1 cellular context compared by ENCODE assay signal in the genomic region with DNA sequence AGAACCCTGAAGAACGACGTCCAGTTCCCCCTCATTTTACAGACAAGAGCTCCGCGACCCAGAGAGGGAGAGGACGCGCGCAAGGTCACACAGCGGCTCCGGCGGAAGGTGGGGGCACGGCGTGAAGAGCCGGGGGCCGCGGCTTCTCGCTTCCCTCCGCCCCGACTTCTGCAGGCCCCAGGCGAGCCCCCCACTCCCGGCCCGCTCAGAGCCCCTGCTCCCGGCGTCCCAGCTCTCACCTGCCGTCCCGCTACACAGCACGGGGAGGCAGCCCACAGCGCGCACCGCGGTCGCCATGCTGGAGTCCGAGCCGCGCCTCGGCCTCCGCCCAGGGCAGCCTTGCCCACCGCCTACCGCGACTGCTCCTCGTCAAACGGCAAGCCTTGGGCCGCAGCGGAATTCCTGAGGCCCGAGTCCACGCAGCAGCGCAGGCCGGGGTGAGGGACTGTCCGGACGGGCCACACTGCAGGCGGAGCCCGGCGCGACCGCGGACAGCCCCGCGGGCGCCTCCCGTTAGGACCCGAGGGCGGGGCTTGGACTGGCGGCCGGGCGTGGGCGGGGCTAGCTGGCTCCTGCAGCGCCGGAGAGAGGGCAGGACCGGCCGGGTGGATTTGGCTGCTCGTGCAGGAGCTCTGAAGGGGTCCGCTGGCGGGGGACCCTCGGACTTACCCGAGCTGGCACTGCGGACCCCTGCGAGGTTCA.
TF ChIP-seq lines count a peak whose summit lies in the region.

A gene (minus strand): TSS at position 314 of the 702 bp plus-strand sequence. CDS start 17 bp downstream, at position 297.

TF ChIP-seq in HepG2, 621 proteins besides CTCF, POLR2A, EP300 and RAD21 (continued from another document and continues in another):
- TF ChIP-seq TAF15 (IDR thresholded peaks at IDR 0.05; ENCODE audit: low read depth, low read length, poor library complexity, severe bottlenecking) (peak; percentile 89), ZNF768 (CRISPR knock-in tag; IDR thresholded peaks at IDR 0.05) (peak; percentile 100), PTBP1 (IDR thresholded peaks at IDR 0.05; ENCODE audit: low read depth, low read length, poor library complexity, severe bottlenecking) (peak; percentile 68), BHLHE40 (IDR thresholded peaks at IDR 0.05; ENCODE audit: low read length) (no peak; the same call in 1 of the 2 replicates), ZKSCAN1 (IDR thresholded peaks at IDR 0.05; ENCODE audit: low read length) (no peak; the same call in 1 of the 2 replicates), HDAC2 (CRISPR knock-in tag; IDR thresholded peaks at IDR 0.05) (peak; percentile 36), NFIC (IDR thresholded peaks at IDR 0.05; ENCODE audit: low read length) (no peak), ZNF333 (CRISPR knock-in tag; IDR thresholded peaks at IDR 0.05; ENCODE audit: borderline replicate concordance) (peak; percentile 83; the same call in 1 of the 2 replicates), SALL1 (CRISPR knock-in tag; IDR thresholded peaks at IDR 0.05) (peak; percentile 93), TOE1 (CRISPR knock-in tag; IDR thresholded peaks at IDR 0.05) (no peak), ZNF496 (CRISPR knock-in tag; IDR thresholded peaks at IDR 0.05; ENCODE audit: insufficient replicate concordance) (no peak), HNF4A (CRISPR knock-in tag; IDR thresholded peaks at IDR 0.05) (no peak), HMG20B (CRISPR knock-in tag; conservative IDR thresholded peaks at IDR 0.05) (0 out of 2 replicates have a peak, but pooled peaks have one; percentile 12), ZNF558 (CRISPR knock-in tag; IDR thresholded peaks at IDR 0.05; ENCODE audit: borderline replicate concordance) (peak; percentile 89; the same call in 1 of the 2 replicates), ZNF10 (CRISPR knock-in tag; IDR thresholded peaks at IDR 0.05; ENCODE audit: borderline replicate concordance, low read depth) (no peak), MTF2 (CRISPR knock-in tag; IDR thresholded peaks at IDR 0.05; ENCODE audit: borderline replicate concordance) (0 out of 2 replicates have a peak, but pooled peaks have one; percentile 27), MIER2 (CRISPR knock-in tag; IDR thresholded peaks at IDR 0.05) (peak; percentile 49; the same call in 1 of the 2 replicates), ZNF552 (CRISPR knock-in tag; IDR thresholded peaks at IDR 0.05; ENCODE audit: borderline replicate concordance) (0 out of 2 replicates have a peak, but pooled peaks have one; percentile 59), NFATC3 (CRISPR knock-in tag; IDR thresholded peaks at IDR 0.05) (no peak), REPIN1 (CRISPR knock-in tag; IDR thresholded peaks at IDR 0.05; ENCODE audit: borderline replicate concordance, low read depth) (peak; percentile 94), POLR2G (IDR thresholded peaks at IDR 0.05; ENCODE audit: low read depth, low read length) (peak; percentile 93), ZNF761 (CRISPR knock-in tag; conservative IDR thresholded peaks at IDR 0.05) (peak; percentile 88; the same call in 1 of the 2 replicates), ZNF180 (CRISPR knock-in tag; IDR thresholded peaks at IDR 0.05; ENCODE audit: borderline replicate concordance, low read depth) (no peak), SIX4 (CRISPR knock-in tag; IDR thresholded peaks at IDR 0.05) (no peak), ZNF205 (CRISPR knock-in tag; IDR thresholded peaks at IDR 0.05) (peak; percentile 72; the same call in 1 of the 2 replicates), HOXA7 (CRISPR knock-in tag; IDR thresholded peaks at IDR 0.05) (no peak), ZMAT3 (CRISPR knock-in tag; conservative IDR thresholded peaks at IDR 0.05) (peak; percentile 89), ZFP36 (IDR thresholded peaks at IDR 0.05; ENCODE audit: borderline replicate concordance, low read depth, low read length, partially characterized antibody) (peak; percentile 93), GTF3A (CRISPR knock-in tag; conservative IDR thresholded peaks at IDR 0.05) (peak; percentile 88), POGZ (CRISPR knock-in tag; IDR thresholded peaks at IDR 0.05) (peak; percentile 88), GABPB1 (CRISPR knock-in tag; IDR thresholded peaks at IDR 0.05) (peak; percentile 88; the same call in 1 of the 2 replicates), ZNF326 (CRISPR knock-in tag; IDR thresholded peaks at IDR 0.05; ENCODE audit: borderline replicate concordance) (no peak), ZKSCAN5 (CRISPR knock-in tag; IDR thresholded peaks at IDR 0.05) (no peak), ZBTB7A (CRISPR knock-in tag; IDR thresholded peaks at IDR 0.05) (no peak), POLR2AphosphoS5 (IDR thresholded peaks at IDR 0.05; ENCODE audit: low read depth, low read length) (peak; percentile 88), ZNF614 (CRISPR knock-in tag; IDR thresholded peaks at IDR 0.05; ENCODE audit: borderline replicate concordance) (peak; percentile 46; the same call in 1 of the 2 replicates), CCDC6 (CRISPR knock-in tag; IDR thresholded peaks at IDR 0.05) (peak; percentile 16; the same call in 1 of the 2 replicates), HMG20A (CRISPR knock-in tag; IDR thresholded peaks at IDR 0.05; ENCODE audit: borderline replicate concordance) (no peak), ZNF777 (CRISPR knock-in tag; IDR thresholded peaks at IDR 0.05) (peak; percentile 72), ZNF589 (CRISPR knock-in tag; conservative IDR thresholded peaks at IDR 0.05) (no peak)
- TF ChIP-seq, protein P1, sequence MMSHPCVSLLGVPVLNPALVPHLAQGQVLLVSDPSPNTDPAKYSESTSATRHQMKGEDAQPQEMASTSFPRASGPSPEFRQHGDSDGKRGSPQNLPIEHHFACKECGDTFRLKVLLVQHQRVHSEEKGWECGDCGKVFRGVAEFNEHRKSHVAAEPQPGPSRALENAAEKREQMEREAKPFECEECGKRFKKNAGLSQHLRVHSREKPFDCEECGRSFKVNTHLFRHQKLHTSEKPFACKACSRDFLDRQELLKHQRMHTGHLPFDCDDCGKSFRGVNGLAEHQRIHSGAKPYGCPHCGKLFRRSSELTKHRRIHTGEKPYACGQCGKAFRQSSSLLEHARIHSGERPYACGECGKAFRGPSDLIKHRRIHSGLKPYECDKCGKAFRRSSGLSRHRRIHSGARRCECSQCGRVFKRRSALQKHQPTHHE (CRISPR knock-in tag; IDR thresholded peaks at IDR 0.05; ENCODE audit: borderline replicate concordance), result no peak; the same call in 1 of the 2 replicates
- TF ChIP-seq, protein P2, sequence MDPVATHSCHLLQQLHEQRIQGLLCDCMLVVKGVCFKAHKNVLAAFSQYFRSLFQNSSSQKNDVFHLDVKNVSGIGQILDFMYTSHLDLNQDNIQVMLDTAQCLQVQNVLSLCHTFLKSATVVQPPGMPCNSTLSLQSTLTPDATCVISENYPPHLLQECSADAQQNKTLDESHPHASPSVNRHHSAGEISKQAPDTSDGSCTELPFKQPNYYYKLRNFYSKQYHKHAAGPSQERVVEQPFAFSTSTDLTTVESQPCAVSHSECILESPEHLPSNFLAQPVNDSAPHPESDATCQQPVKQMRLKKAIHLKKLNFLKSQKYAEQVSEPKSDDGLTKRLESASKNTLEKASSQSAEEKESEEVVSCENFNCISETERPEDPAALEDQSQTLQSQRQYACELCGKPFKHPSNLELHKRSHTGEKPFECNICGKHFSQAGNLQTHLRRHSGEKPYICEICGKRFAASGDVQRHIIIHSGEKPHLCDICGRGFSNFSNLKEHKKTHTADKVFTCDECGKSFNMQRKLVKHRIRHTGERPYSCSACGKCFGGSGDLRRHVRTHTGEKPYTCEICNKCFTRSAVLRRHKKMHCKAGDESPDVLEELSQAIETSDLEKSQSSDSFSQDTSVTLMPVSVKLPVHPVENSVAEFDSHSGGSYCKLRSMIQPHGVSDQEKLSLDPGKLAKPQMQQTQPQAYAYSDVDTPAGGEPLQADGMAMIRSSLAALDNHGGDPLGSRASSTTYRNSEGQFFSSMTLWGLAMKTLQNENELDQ (CRISPR knock-in tag; IDR thresholded peaks at IDR 0.05; ENCODE audit: borderline replicate concordance), result no peak
- TF ChIP-seq, protein P3, sequence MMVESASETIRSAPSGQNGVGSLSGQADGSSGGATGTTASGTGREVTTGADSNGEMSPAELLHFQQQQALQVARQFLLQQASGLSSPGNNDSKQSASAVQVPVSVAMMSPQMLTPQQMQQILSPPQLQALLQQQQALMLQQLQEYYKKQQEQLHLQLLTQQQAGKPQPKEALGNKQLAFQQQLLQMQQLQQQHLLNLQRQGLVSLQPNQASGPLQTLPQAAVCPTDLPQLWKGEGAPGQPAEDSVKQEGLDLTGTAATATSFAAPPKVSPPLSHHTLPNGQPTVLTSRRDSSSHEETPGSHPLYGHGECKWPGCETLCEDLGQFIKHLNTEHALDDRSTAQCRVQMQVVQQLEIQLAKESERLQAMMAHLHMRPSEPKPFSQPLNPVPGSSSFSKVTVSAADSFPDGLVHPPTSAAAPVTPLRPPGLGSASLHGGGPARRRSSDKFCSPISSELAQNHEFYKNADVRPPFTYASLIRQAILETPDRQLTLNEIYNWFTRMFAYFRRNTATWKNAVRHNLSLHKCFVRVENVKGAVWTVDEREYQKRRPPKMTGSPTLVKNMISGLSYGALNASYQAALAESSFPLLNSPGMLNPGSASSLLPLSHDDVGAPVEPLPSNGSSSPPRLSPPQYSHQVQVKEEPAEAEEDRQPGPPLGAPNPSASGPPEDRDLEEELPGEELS (CRISPR knock-in tag; IDR thresholded peaks at IDR 0.05), result peak; percentile 31
- TF ChIP-seq, protein P4, sequence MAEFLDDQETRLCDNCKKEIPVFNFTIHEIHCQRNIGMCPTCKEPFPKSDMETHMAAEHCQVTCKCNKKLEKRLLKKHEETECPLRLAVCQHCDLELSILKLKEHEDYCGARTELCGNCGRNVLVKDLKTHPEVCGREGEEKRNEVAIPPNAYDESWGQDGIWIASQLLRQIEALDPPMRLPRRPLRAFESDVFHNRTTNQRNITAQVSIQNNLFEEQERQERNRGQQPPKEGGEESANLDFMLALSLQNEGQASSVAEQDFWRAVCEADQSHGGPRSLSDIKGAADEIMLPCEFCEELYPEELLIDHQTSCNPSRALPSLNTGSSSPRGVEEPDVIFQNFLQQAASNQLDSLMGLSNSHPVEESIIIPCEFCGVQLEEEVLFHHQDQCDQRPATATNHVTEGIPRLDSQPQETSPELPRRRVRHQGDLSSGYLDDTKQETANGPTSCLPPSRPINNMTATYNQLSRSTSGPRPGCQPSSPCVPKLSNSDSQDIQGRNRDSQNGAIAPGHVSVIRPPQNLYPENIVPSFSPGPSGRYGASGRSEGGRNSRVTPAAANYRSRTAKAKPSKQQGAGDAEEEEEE (CRISPR knock-in tag; IDR thresholded peaks at IDR 0.05; ENCODE audit: borderline replicate concordance), result no peak
- TF ChIP-seq, protein P5, sequence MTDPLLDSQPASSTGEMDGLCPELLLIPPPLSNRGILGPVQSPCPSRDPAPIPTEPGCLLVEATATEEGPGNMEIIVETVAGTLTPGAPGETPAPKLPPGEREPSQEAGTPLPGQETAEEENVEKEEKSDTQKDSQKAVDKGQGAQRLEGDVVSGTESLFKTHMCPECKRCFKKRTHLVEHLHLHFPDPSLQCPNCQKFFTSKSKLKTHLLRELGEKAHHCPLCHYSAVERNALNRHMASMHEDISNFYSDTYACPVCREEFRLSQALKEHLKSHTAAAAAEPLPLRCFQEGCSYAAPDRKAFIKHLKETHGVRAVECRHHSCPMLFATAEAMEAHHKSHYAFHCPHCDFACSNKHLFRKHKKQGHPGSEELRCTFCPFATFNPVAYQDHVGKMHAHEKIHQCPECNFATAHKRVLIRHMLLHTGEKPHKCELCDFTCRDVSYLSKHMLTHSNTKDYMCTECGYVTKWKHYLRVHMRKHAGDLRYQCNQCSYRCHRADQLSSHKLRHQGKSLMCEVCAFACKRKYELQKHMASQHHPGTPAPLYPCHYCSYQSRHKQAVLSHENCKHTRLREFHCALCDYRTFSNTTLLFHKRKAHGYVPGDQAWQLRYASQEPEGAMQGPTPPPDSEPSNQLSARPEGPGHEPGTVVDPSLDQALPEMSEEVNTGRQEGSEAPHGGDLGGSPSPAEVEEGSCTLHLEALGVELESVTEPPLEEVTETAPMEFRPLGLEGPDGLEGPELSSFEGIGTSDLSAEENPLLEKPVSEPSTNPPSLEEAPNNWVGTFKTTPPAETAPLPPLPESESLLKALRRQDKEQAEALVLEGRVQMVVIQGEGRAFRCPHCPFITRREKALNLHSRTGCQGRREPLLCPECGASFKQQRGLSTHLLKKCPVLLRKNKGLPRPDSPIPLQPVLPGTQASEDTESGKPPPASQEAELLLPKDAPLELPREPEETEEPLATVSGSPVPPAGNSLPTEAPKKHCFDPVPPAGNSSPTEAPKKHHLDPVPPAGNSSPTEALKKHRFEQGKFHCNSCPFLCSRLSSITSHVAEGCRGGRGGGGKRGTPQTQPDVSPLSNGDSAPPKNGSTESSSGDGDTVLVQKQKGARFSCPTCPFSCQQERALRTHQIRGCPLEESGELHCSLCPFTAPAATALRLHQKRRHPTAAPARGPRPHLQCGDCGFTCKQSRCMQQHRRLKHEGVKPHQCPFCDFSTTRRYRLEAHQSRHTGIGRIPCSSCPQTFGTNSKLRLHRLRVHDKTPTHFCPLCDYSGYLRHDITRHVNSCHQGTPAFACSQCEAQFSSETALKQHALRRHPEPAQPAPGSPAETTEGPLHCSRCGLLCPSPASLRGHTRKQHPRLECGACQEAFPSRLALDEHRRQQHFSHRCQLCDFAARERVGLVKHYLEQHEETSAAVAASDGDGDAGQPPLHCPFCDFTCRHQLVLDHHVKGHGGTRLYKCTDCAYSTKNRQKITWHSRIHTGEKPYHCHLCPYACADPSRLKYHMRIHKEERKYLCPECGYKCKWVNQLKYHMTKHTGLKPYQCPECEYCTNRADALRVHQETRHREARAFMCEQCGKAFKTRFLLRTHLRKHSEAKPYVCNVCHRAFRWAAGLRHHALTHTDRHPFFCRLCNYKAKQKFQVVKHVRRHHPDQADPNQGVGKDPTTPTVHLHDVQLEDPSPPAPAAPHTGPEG (CRISPR knock-in tag; IDR thresholded peaks at IDR 0.05), result peak; percentile 63; the same call in 1 of the 2 replicates
- TF ChIP-seq, protein P6, sequence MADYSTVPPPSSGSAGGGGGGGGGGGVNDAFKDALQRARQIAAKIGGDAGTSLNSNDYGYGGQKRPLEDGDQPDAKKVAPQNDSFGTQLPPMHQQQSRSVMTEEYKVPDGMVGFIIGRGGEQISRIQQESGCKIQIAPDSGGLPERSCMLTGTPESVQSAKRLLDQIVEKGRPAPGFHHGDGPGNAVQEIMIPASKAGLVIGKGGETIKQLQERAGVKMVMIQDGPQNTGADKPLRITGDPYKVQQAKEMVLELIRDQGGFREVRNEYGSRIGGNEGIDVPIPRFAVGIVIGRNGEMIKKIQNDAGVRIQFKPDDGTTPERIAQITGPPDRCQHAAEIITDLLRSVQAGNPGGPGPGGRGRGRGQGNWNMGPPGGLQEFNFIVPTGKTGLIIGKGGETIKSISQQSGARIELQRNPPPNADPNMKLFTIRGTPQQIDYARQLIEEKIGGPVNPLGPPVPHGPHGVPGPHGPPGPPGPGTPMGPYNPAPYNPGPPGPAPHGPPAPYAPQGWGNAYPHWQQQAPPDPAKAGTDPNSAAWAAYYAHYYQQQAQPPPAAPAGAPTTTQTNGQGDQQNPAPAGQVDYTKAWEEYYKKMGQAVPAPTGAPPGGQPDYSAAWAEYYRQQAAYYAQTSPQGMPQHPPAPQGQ (CRISPR knock-in tag; IDR thresholded peaks at IDR 0.05; ENCODE audit: borderline replicate concordance), result no peak; the same call in 1 of the 2 replicates
- TF ChIP-seq, protein P7, sequence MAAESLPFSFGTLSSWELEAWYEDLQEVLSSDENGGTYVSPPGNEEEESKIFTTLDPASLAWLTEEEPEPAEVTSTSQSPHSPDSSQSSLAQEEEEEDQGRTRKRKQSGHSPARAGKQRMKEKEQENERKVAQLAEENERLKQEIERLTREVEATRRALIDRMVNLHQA (CRISPR knock-in tag; IDR thresholded peaks at IDR 0.05), result no peak
